ENCODE assay signal across 23 cellular contexts in genomic region chr16:86608301-86608747, GRCh38. TPM values are rescaled to one million over a fixed set of nuclear protein-coding genes. Genes with fewer than 3 reads are reported as not detected.
DNase-seq lines count a peak whose midpoint lies in the region; ATAC-seq, FAIRE-seq and TF ChIP-seq lines count a peak whose summit lies in the region.
"Had no signal": no experiment of that assay in that cellular context is flagged by ENCODE, and none has a peak within 500 bp of the region (broad histone marks: within the 10 kb centered on the region; RNA-seq: fewer than 3 reads in every experiment).

No MANE protein-coding gene starts in this region.

- H3K36me3 Mint-ChIP-seq in H9 (ENCODE audit: insufficient read depth in 1 of 3, low read depth in 3 of 3): no peaks in the 10 kb centered on the region; a peak in 1 of 7 replicates
- H3K36me3 Mint-ChIP-seq: immature natural killer cell had no signal

- H2BK15ac ChIP-seq in H9 (ENCODE audit: low read depth, low read length): no peak overlapping the region

- no peak overlapping the region for H3T11ph ChIP-seq in H9 (ENCODE audit: low read length)

- peaks cover 8% of the 10 kb centered on the region for H3K27me3 Mint-ChIP-seq in H9 (ENCODE audit: low read depth)

- H3K23me2 ChIP-seq in H9 (ENCODE audit: insufficient read length, low read depth, low read length, poor library complexity, severe bottlenecking): no peaks in the 10 kb centered on the region

- no peak for TF ChIP-seq POLR2A in GM12891 (IDR thresholded peaks at IDR 0.05; ENCODE audit: low read depth, low read length)

- H3K9ac ChIP-seq in H9 (ENCODE audit: extremely low read depth, insufficient read length, low read length): no peak overlapping the region

- H4K20me1 ChIP-seq in H9 (ENCODE audit: control insufficient read depth, insufficient read depth, insufficient read length): no peaks in the 10 kb centered on the region

- H3K79me2 ChIP-seq in ACC112 (ENCODE audit: control insufficient read depth, insufficient read depth, low read length, unreplicated experiment): no peaks in the 10 kb centered on the region
- no peaks in the 10 kb centered on the region for H3K79me2 ChIP-seq in H9 (ENCODE audit: insufficient read depth, low read length)

- no peak overlapping the region for H2AFZ ChIP-seq in ACC112 (ENCODE audit: low read length, unreplicated experiment)
- H2AFZ ChIP-seq in H9 (ENCODE audit: low read length): no peak overlapping the region

- no peak overlapping the region for H3K14ac ChIP-seq in H9 (ENCODE audit: insufficient read depth, low read length)

- H2BK5ac ChIP-seq in H9 (ENCODE audit: insufficient read length, low read length): no peak overlapping the region

- ATAC-seq in HG02642 (IDR thresholded peaks at IDR 0.05; ENCODE audit: poor library complexity, unreplicated experiment): no peak
- no peak for ATAC-seq in HG02588 (IDR thresholded peaks at IDR 0.05; ENCODE audit: unreplicated experiment)
- ATAC-seq: stimulated activated naive CD8-positive, alpha-beta T cell treated with anti-CD3 and anti-CD28 coated beads, Interleukin-15, Interleukin-2, amounts not matched to agents 100 U/mL and 50 U/mL, for 24 hours; upper lobe of right lung had no signal

- no peaks in the 10 kb centered on the region for H3K9me3 Mint-ChIP-seq in H9
- H3K9me3 Mint-ChIP-seq: immature natural killer cell, nephron had no signal

- TF ChIP-seq CTCF in H9 (conservative IDR thresholded peaks at IDR 0.05) (0 out of 3 replicates have a peak, but pooled peaks have one; percentile 20), ascending aorta (IDR thresholded peaks at IDR 0.05) (peak in 2 of 3 experiments; percentile 27 to 43)

- peak overlapping the region; percentile 76; the same call in 1 of the 2 replicates for H3K27ac ChIP-seq in ACC112 (ENCODE audit: low read depth, low read length)
- no peak overlapping the region for H3K27ac ChIP-seq in H9 (ENCODE audit: insufficient read length, low read depth, low read length)
- H3K27ac ChIP-seq in ascending aorta: peak overlapping the region; percentile 92 to 94
- H3K27ac ChIP-seq: epithelial cell of prostate, prostate gland, upper lobe of right lung had no signal

- H2AK5ac ChIP-seq in H9 (ENCODE audit: insufficient read length, low read length): no peak overlapping the region

- H3K4me2 ChIP-seq in H9 (ENCODE audit: insufficient read depth, insufficient read length, low read length): no peak overlapping the region

- H3K4me1 Mint-ChIP-seq in H9: 0 out of 4 replicates have a peak, but pooled peaks cover 0 to 4% of the 10 kb centered on the region in 2 experiments

- H3K23ac ChIP-seq in H9 (ENCODE audit: insufficient read length, low read depth, low read length): no peak overlapping the region

- H3K4me3 ChIP-seq in ACC112 (ENCODE audit: low read depth, low read length): no peak overlapping the region
- no peak overlapping the region for H3K4me3 ChIP-seq in ascending aorta
- H3K4me3 ChIP-seq: prostate gland, upper lobe of right lung had no signal

- FAIRE-seq in GM12891 (lab: Jason Lieb, UNC): no peak
- FAIRE-seq: GM12892 had no signal

- no peak overlapping the region for H3K18ac ChIP-seq in H9 (ENCODE audit: insufficient read length, low read depth, low read length)

- no CpG with 5 or more reads among the region's 2 CpGs for WGBS in H9 (ENCODE audit: extremely low coverage, insufficient read length, low lambda C conversion rate)

- H3K9me3 ChIP-seq in H9 (ENCODE audit: control insufficient read depth, low read depth, low read length) (no peaks in the 10 kb centered on the region), ascending aorta (no peaks in the 10 kb centered on the region)
- H3K9me3 ChIP-seq: prostate gland, upper lobe of right lung had no signal

- no peak overlapping the region for H4K8ac ChIP-seq in H9 (replicated peaks; ENCODE audit: insufficient read length, low read depth, low read length)

- H4K5ac ChIP-seq in H9 (ENCODE audit: insufficient read length, low read depth, low read length): no peak overlapping the region

- no peak overlapping the region for H2BK20ac ChIP-seq in H9 (ENCODE audit: low read depth, low read length, poor library complexity, severe bottlenecking)

- H3K4me1 ChIP-seq in ACC112 (ENCODE audit: control insufficient read depth, insufficient read depth, low read length, unreplicated experiment) (peaks cover 33% of the 10 kb centered on the region), H9 (ENCODE audit: insufficient read depth, low read length) (no peaks in the 10 kb centered on the region), ascending aorta (peaks cover 15 to 45% of the 10 kb centered on the region in 2 donors)
- H3K4me1 ChIP-seq: prostate gland, upper lobe of right lung had no signal

- intact Hi-C loops in ascending aorta (cut with DNase I): loop anchor here (2.0 kb wide), 1 partner anchor 24 kb away; no protein-coding TSS in a partner anchor

- H3K79me1 ChIP-seq in H9 (ENCODE audit: insufficient read depth, low read depth, low read length, poor library complexity, severe bottlenecking): no peaks in the 10 kb centered on the region

- H3K4ac ChIP-seq in H9 (ENCODE audit: low read depth, low read length): no peak overlapping the region

- H2BK120ac ChIP-seq in H9 (ENCODE audit: low read depth, low read length, poor library complexity, severe bottlenecking): no peak overlapping the region

- no peak overlapping the region for H3K4me3 Mint-ChIP-seq in H9
- H3K4me3 Mint-ChIP-seq: immature natural killer cell, nephron had no signal

- DNase-seq in H9: no peak
- DNase-seq in ascending aorta (ENCODE audit: low spot score in 2 of 2): peak in 1 of 2 donors; percentile 80
- peak; percentile 79 for DNase-seq in myocyte (ENCODE audit: low read depth)
- no peak for DNase-seq in NCI-H1092 treated with DMSO at 0.1 percent for 48 hours (lab: John Stamatoyannopoulos, UW)
- no peak for DNase-seq in GM12891 (ENCODE audit: insufficient read length, low spot score)
- DNase-seq: activated CD4-positive, alpha-beta T cell treated with anti-CD3 and anti-CD28 coated beads for 4 hours; activated gamma-delta T cell; anterior cingulate cortex; GDM1; immature natural killer cell; KG1; NCI-H1105 treated with DMSO at 0.1 percent for 48 hours; NCI-H69; stimulated activated naive CD8-positive, alpha-beta T cell treated with anti-CD3 and anti-CD28 coated beads, Interleukin-15, Interleukin-2, amounts not matched to agents 100 U/mL and 50 U/mL, for 24 hours; upper lobe of right lung had no signal

- H3K36me3 ChIP-seq in ACC112 (ENCODE audit: insufficient read depth, low read length): no peaks in the 10 kb centered on the region
- no peaks in the 10 kb centered on the region for H3K36me3 ChIP-seq in ascending aorta
- H3K36me3 ChIP-seq: prostate gland, upper lobe of right lung had no signal

- H3K56ac ChIP-seq in H9 (ENCODE audit: insufficient read length, low read depth, low read length): no peak overlapping the region

- H3K27me3 ChIP-seq in ACC112 (ENCODE audit: insufficient read depth, low read length) (no peaks in the 10 kb centered on the region), H9 (ENCODE audit: insufficient read depth, low read length) (no peaks in the 10 kb centered on the region), ascending aorta (no peaks in the 10 kb centered on the region)
- H3K27me3 ChIP-seq: upper lobe of right lung had no signal

- H2BK12ac ChIP-seq in H9 (ENCODE audit: insufficient read length, low read depth, low read length): no peak overlapping the region

- no peak overlapping the region for H3K27ac Mint-ChIP-seq in H9
- H3K27ac Mint-ChIP-seq: immature natural killer cell had no signal

- no peak overlapping the region for H4K91ac ChIP-seq in H9 (ENCODE audit: insufficient read length, low read depth, low read length)

TF ChIP-seq in GM12891, 5 proteins besides CTCF, POLR2A, EP300 and RAD21:
- no peak for TF ChIP-seq POU2F2 (IDR thresholded peaks at IDR 0.05; ENCODE audit: low read depth, low read length)
- no peak for TF ChIP-seq SPI1 (IDR thresholded peaks at IDR 0.05; ENCODE audit: low read depth, low read length)
- TF ChIP-seq PAX5 (IDR thresholded peaks at IDR 0.05; ENCODE audit: insufficient read depth, low read length, severe bottlenecking): no peak
- TF ChIP-seq POLR2AphosphoS5 (IDR thresholded peaks at IDR 0.05; ENCODE audit: low read depth, low read length): no peak
- TF ChIP-seq TAF1 (IDR thresholded peaks at IDR 0.05; ENCODE audit: low read depth, low read length): no peak
TF ChIP-seq in GM12891: peak in this region for 0.

RNA-seq across cellular contexts. Expression of gene FOXL1, which starts 30.0 kb away (rescaled TPM):
- total RNA-seq in H9 (2021): 0.09 and 0.18 TPM in 2 replicates
- 35.7 TPM for total RNA-seq in ascending aorta
- total RNA-seq in myocyte: 0.67 and 1.5 TPM in 2 replicates
- polyA plus RNA-seq in myocyte (2012): 0.50 TPM
- not detected for polyA plus RNA-seq in GM12891 (2012; ENCODE audit: low read depth, missing spikeins)
- polyA plus RNA-seq: immature natural killer cell had no signal

RNA-seq across cellular contexts. Expression of gene FOXC2, which starts 41.7 kb away (rescaled TPM):
- 0.07 TPM in 1 of 2 replicates, not detected in the other for total RNA-seq in H9 (2021)
- total RNA-seq in ascending aorta: 57.2 TPM
- total RNA-seq in myocyte: 0.45 and 1.0 TPM in 2 replicates
- 4.0 TPM for polyA plus RNA-seq in myocyte (2012)
- polyA plus RNA-seq in GM12891 (2012; ENCODE audit: low read depth, missing spikeins): not detected
- total RNA-seq: OCI-LY7 had no signal
- polyA plus RNA-seq: immature natural killer cell had no signal

RNA-seq across cellular contexts. Expression of gene MTHFSD, which starts 53.3 kb away (rescaled TPM):
- total RNA-seq in H9 (2021) (3.4 and 4.7 TPM in 2 replicates), ascending aorta (44.1 TPM), myocyte (13.0 and 17.9 TPM in 2 replicates)
- polyA plus RNA-seq in myocyte (2012): 14.5 TPM
- polyA plus RNA-seq in GM12891 (2012; ENCODE audit: low read depth, missing spikeins): 11.4 TPM

Comparison
In these comparisons a context has a peak if more than half of its experiments do, and no peak if none do; other contexts are left out.
1. RNA of gene FOXL1, which starts 30.0 kb away (total RNA-seq): 35.7 TPM in ascending aorta (single experiment); 0.67 to 1.5 TPM in myocyte and 0.09 to 0.18 TPM in H9; every median in the first group is over 10 times any median in the second.
2. RNA of gene FOXC2, which starts 41.7 kb away (total RNA-seq): 57.2 TPM in ascending aorta (single experiment); 0.45 to 1.0 TPM in myocyte and 0.07 TPM in H9; every median in the first group is over 10 times any median in the second.